Comparison of ENCODE assay signal across 26 cellular contexts in the genomic region with DNA sequence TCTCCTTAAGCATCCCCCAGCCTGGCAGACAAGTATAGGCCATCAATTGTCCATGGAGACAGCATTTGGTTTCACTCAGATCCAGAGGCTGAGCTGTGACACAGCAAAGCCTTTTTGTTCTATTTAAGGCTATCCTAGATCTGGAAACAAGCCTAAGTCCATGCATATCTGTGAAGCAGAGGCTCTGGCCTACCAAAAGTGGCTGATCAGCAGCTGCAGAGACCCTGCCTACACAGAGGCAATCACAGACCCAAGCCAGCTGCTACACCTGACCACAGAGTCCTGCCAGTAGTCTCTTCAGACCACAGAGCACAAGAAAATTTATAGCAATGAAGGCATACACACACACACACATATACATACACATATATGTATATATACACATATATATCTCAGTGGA.
"Had no signal": no experiment of that assay in that cellular context is flagged by ENCODE, and none has a peak within 500 bp of the region (broad histone marks: within the 10 kb centered on the region; RNA-seq: fewer than 3 reads in every experiment).

No MANE protein-coding gene starts in this region.

- H3K27me3 Mint-ChIP-seq: activated naive CD8-positive, alpha-beta T cell treated with anti-CD3 and anti-CD28 coated beads, Interleukin-2, amount 10 ng/mL, durations not matched to agents 7 days and 5 days; IgD-negative memory B cell had no signal

- DNase-seq: activated CD4-positive, alpha-beta T cell treated with anti-CD3 and anti-CD28 coated beads for 48 hours; activated CD4-positive, alpha-beta T cell treated with anti-CD3 and anti-CD28 coated beads, Interleukin-2, amount 50 U/mL, for 4 hours; activated CD4-positive, CD25-positive, alpha-beta regulatory T cell treated with anti-CD3 and anti-CD28 coated beads, Interleukin-2, amount 50 U/mL, for 72 hours; activated CD8-positive, alpha-beta memory T cell treated with anti-CD3 and anti-CD28 coated beads, Interleukin-2, amount 50 U/mL, for 48 hours; activated CD8-positive, alpha-beta T cell treated with anti-CD3 and anti-CD28 coated beads, Interleukin-2, amount 10 ng/mL, durations not matched to agents 7 days and 5 days; activated naive CD4-positive, alpha-beta T cell treated with anti-CD3 and anti-CD28 coated beads, Interleukin-2, amount 50 U/mL, for 16 hours; activated naive CD8-positive, alpha-beta T cell treated with anti-CD3 and anti-CD28 coated beads, Interleukin-2, amount 10 ng/mL, durations not matched to agents 7 days and 5 days; activated T-cell treated with anti-CD3 and anti-CD28 coated beads, Interleukin-2, amount 50 U/mL, for 1 hour; adrenal gland; anterior cingulate cortex; KG1; NCI-H1092; NCI-H1930; NCI-H2171; NCI-H2227 treated with DMSO at 0.1 percent for 48 hours; NCI-H446 treated with DMSO at 0.1 percent for 48 hours; NCI-H524 treated with DMSO at 0.1 percent for 48 hours; NCI-H748 treated with DMSO at 0.1 percent for 48 hours; NK-92 treated with Interleukin-12 subunit alpha and Interleukin-12 subunit beta, amount 100 ng/mL, for 24 hours; OCI-M1; RPMI8226; T-helper 9 cell had no signal

- H3K36me3 Mint-ChIP-seq: activated naive CD8-positive, alpha-beta T cell treated with anti-CD3 and anti-CD28 coated beads, Interleukin-2, amount 10 ng/mL, durations not matched to agents 7 days and 5 days; IgD-negative memory B cell had no signal

- H3K4me1 Mint-ChIP-seq: activated naive CD8-positive, alpha-beta T cell treated with anti-CD3 and anti-CD28 coated beads, Interleukin-2, amount 10 ng/mL, durations not matched to agents 7 days and 5 days; IgD-negative memory B cell; WTC11 had no signal

- H3K9me3 ChIP-seq: adrenal gland had no signal

- H3K27ac Mint-ChIP-seq: activated CD8-positive, alpha-beta T cell treated with anti-CD3 and anti-CD28 coated beads, Interleukin-2, amount 10 ng/mL, durations not matched to agents 7 days and 5 days; activated naive CD8-positive, alpha-beta T cell treated with anti-CD3 and anti-CD28 coated beads, Interleukin-2, amount 10 ng/mL, durations not matched to agents 7 days and 5 days; IgD-negative memory B cell; T-helper 1 cell treated with Interleukin-12 subunit alpha and Interleukin-12 subunit beta and Interleukin-4 antibody, amounts not matched to agents 30 μg/mL and 1 μg/mL, for 36 hours; WTC11 had no signal

- H3K27me3 ChIP-seq: adrenal gland had no signal

- H3K27ac ChIP-seq: adrenal gland had no signal

- H3K9me3 Mint-ChIP-seq: T-helper 1 cell treated with Interleukin-12 subunit alpha and Interleukin-12 subunit beta and Interleukin-4 antibody, amounts not matched to agents 30 μg/mL and 1 μg/mL, for 36 hours had no signal

- H3K4me3 Mint-ChIP-seq: activated CD8-positive, alpha-beta T cell treated with anti-CD3 and anti-CD28 coated beads, Interleukin-2, amount 10 ng/mL, durations not matched to agents 7 days and 5 days; activated naive CD8-positive, alpha-beta T cell treated with anti-CD3 and anti-CD28 coated beads, Interleukin-2, amount 10 ng/mL, durations not matched to agents 7 days and 5 days; IgD-negative memory B cell; T-helper 1 cell treated with Interleukin-12 subunit alpha and Interleukin-12 subunit beta and Interleukin-4 antibody, amounts not matched to agents 30 μg/mL and 1 μg/mL, for 36 hours; WTC11 had no signal

- H3K4me3 ChIP-seq: adrenal gland had no signal

- H3K4me1 ChIP-seq: adrenal gland had no signal

- ATAC-seq: activated CD8-positive, alpha-beta T cell treated with anti-CD3 and anti-CD28 coated beads, Interleukin-2, amount 10 ng/mL, durations not matched to agents 7 days and 5 days; Panc1; WTC11 had no signal

- H3K36me3 ChIP-seq: adrenal gland had no signal
